Comparison of ENCODE assay signal across 8 cellular contexts in genomic region chr18:63366991-63367240, GRCh38. TPM values are rescaled to one million over a fixed set of nuclear protein-coding genes. Genes with fewer than 3 reads are reported as not detected.
DNase-seq lines count a peak whose midpoint lies in the region; ATAC-seq, FAIRE-seq and TF ChIP-seq lines count a peak whose summit lies in the region.

KDSR (minus strand) TSS chr18:63367206; CDS start chr18:63367118, 88 bp downstream.

- H3K4me3 ChIP-seq in GM08714 (ENCODE audit: low read length) (peak within 1 kb of the TSS; percentile 81), parathyroid adenoma (ENCODE audit: low read depth, low read length) (peak within 1 kb of the TSS; percentile 83)

- no peak for ATAC-seq in T-helper 17 cell
- ATAC-seq in GM21737 (IDR thresholded peaks at IDR 0.05; ENCODE audit: unreplicated experiment), result no peak
- ATAC-seq in HG02571 (IDR thresholded peaks at IDR 0.05; ENCODE audit: unreplicated experiment), result no peak

- H3K4me3 Mint-ChIP-seq in T-helper 17 cell, result peak within 1 kb of the TSS; percentile 96

- peak within 1 kb of the TSS; percentile 82 for H3K4me2 ChIP-seq in parathyroid adenoma (ENCODE audit: low read length)

- H3K4me1 ChIP-seq in parathyroid adenoma, result peaks cover 8% of the 10 kb centered on the region

- peak within 1 kb of the TSS; percentile 95 for H2AFZ ChIP-seq in parathyroid adenoma

- no peaks in the 10 kb centered on the region for H3K36me3 Mint-ChIP-seq in T-helper 17 cell (ENCODE audit: low read depth)

- H3K79me2 ChIP-seq in parathyroid adenoma, result peaks cover 13% of the 10 kb centered on the region

- no peaks in the 10 kb centered on the region for H3K27me3 ChIP-seq in parathyroid adenoma (ENCODE audit: control insufficient read depth, insufficient read depth, low read length)

- no peaks in the 10 kb centered on the region for H3K36me3 ChIP-seq in parathyroid adenoma (ENCODE audit: control insufficient read depth, insufficient read depth, low read length)

- H3K27ac Mint-ChIP-seq in T-helper 17 cell, result peak within 1 kb of the TSS; percentile 90

- DNase-seq in T-helper 17 cell (no peak), frontal cortex (ENCODE audit: low spot score in 2 of 2) (no peak), COLO829 (ENCODE audit: low spot score) (no peak), NOMO-1 treated with DMSO at 0.1 percent for 48 hours (lab: John Stamatoyannopoulos, UW; ENCODE audit: unreplicated experiment) (no peak)

- H3K9ac ChIP-seq in parathyroid adenoma, result peak within 1 kb of the TSS; percentile 93

- FAIRE-seq in frontal cortex (lab: Jason Lieb, UNC), result no peak

- no peak for TF ChIP-seq CTCF in parathyroid adenoma (IDR thresholded peaks at IDR 0.05)

- no peaks in the 10 kb centered on the region for H3K27me3 Mint-ChIP-seq in T-helper 17 cell

- H3K9me3 ChIP-seq in T-helper 17 cell (ENCODE audit: control insufficient read depth, low read length, poor library complexity, severe bottlenecking), result no peaks in the 10 kb centered on the region
- H3K9me3 ChIP-seq in parathyroid adenoma (ENCODE audit: control insufficient read depth, low read length), result no peaks in the 10 kb centered on the region

- H3K4me1 Mint-ChIP-seq in T-helper 17 cell, result peaks cover 36% of the 10 kb centered on the region

- peak within 1 kb of the TSS; percentile 97 for H3K27ac ChIP-seq in parathyroid adenoma

RNA-seq across cellular contexts. Expression of gene KDSR, which starts in this region (rescaled TPM):
- 10 to 100 TPM; 55.2 to 71.2 TPM for total RNA-seq in T-helper 17 cell
- total RNA-seq in frontal cortex, result 12.2 TPM
